ENCODE assay signal across 27 cellular contexts in the genomic region with DNA sequence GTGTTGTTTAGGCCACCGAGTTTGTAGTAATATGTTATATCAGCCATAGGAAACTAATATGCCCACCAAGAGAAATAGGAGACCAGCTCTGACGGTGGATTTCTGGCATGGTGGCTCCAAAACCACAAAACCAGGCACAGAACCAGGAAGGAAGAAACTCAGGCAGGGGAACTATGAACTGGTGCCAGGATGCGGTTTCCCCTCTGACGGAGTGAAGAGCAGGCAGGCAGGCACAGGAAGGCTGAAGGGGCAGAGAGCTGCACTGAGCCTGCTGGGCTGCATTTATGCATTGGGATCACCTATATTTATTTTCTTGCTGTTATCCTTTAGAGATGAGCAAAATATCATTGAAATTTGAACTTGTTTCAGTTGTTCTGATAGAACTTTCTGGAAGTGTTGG.
A peak's percentile ranks its signal among the peaks of the same experiment; 100 is the strongest.
DNase-seq lines count a peak whose midpoint lies in the region; ATAC-seq lines count a peak whose summit lies in the region.
"Had no signal": no experiment of that assay in that cellular context is flagged by ENCODE, and none has a peak within 500 bp of the region (broad histone marks: within the 10 kb centered on the region; RNA-seq: fewer than 3 reads in every experiment).

No MANE protein-coding gene starts in this region.

- no peaks in the 10 kb centered on the region for H3K9me3 ChIP-seq in T-helper 17 cell (ENCODE audit: control insufficient read depth, low read length, poor library complexity, severe bottlenecking)
- H3K9me3 ChIP-seq: right atrium auricular region, spleen, stomach, tibial artery had no signal

- H3K4me1 Mint-ChIP-seq in activated naive CD8-positive, alpha-beta T cell treated with anti-CD3 and anti-CD28 coated beads, Interleukin-2, amount 10 ng/mL, durations not matched to agents 7 days and 5 days: peaks cover 18% of the 10 kb centered on the region
- peaks cover 16% of the 10 kb centered on the region for H3K4me1 Mint-ChIP-seq in activated naive CD8-positive, alpha-beta T cell treated with anti-CD3 and anti-CD28 coated beads for 36 hours
- H3K4me1 Mint-ChIP-seq in T-helper 17 cell: peaks cover 17% of the 10 kb centered on the region
- H3K4me1 Mint-ChIP-seq: nephron had no signal

- peak; percentile 65 for ATAC-seq in activated naive CD8-positive, alpha-beta T cell treated with anti-CD3 and anti-CD28 coated beads, Interleukin-2, amount 10 ng/mL, durations not matched to agents 7 days and 5 days (ENCODE audit: low read depth)
- ATAC-seq in T-helper 17 cell (peak; percentile 46), HG03521 (IDR thresholded peaks at IDR 0.05; ENCODE audit: unreplicated experiment) (no peak), GM21737 (IDR thresholded peaks at IDR 0.05; ENCODE audit: unreplicated experiment) (no peak)
- ATAC-seq: WTC11 had no signal

- DNase-seq in activated naive CD8-positive, alpha-beta T cell treated with anti-CD3 and anti-CD28 coated beads, Interleukin-2, amount 10 ng/mL, durations not matched to agents 7 days and 5 days: no peak
- DNase-seq in activated naive CD8-positive, alpha-beta T cell treated with anti-CD3 and anti-CD28 coated beads for 36 hours: no peak
- DNase-seq in H4 (ENCODE audit: low spot score) (peak; percentile 41), T-helper 17 cell (no peak), kidney tubule cell (ENCODE audit: low spot score) (peak; percentile 30), NCI-H1417 treated with DMSO at 0.1 percent for 48 hours (lab: John Stamatoyannopoulos, UW) (no peak)
- DNase-seq: ACHN; activated naive CD4-positive, alpha-beta T cell treated with Interleukin-2 at 50 U/mL for 16 hours; activated T-cell treated with anti-CD3 and anti-CD28 coated beads, Interleukin-2, amount 50 U/mL, for 1 hour; aorta; caudate nucleus; dermis blood vessel endothelial cell; HFFc6; midbrain; NCI-H1048; NCI-H187; NCI-H526; RPMI8226; spleen; stimulated activated CD4-positive, alpha-beta T cell treated with anti-CD3 and anti-CD28 coated beads, Interleukin-4, amount 100 ng/mL, for 24 hours; stomach; tibial artery had no signal

- no peaks in the 10 kb centered on the region for H3K36me3 Mint-ChIP-seq in activated naive CD8-positive, alpha-beta T cell treated with anti-CD3 and anti-CD28 coated beads, Interleukin-2, amount 10 ng/mL, durations not matched to agents 7 days and 5 days
- H3K36me3 Mint-ChIP-seq in activated naive CD8-positive, alpha-beta T cell treated with anti-CD3 and anti-CD28 coated beads for 36 hours: no peaks in the 10 kb centered on the region
- H3K36me3 Mint-ChIP-seq in T-helper 17 cell (ENCODE audit: low read depth): no peaks in the 10 kb centered on the region
- H3K36me3 Mint-ChIP-seq: WTC11 had no signal

- POLR2A ChIA-PET in activated naive CD8-positive, alpha-beta T cell treated with anti-CD3 and anti-CD28 coated beads, Interleukin-2, amount 10 ng/mL, durations not matched to agents 7 days and 5 days (lab: Charles Lee): interaction anchor here (0.6 kb wide), 1 partner anchor 22 kb away, joined by 3 read pairs; no protein-coding TSS in a partner anchor

- no peak overlapping the region for H3K27ac Mint-ChIP-seq in activated naive CD8-positive, alpha-beta T cell treated with anti-CD3 and anti-CD28 coated beads, Interleukin-2, amount 10 ng/mL, durations not matched to agents 7 days and 5 days
- H3K27ac Mint-ChIP-seq in activated naive CD8-positive, alpha-beta T cell treated with anti-CD3 and anti-CD28 coated beads for 36 hours: no peak overlapping the region
- H3K27ac Mint-ChIP-seq in T-helper 17 cell: no peak overlapping the region
- H3K27ac Mint-ChIP-seq: HFFc6, nephron, WTC11 had no signal

- no peaks in the 10 kb centered on the region for H3K9me3 Mint-ChIP-seq in activated naive CD8-positive, alpha-beta T cell treated with anti-CD3 and anti-CD28 coated beads, Interleukin-2, amount 10 ng/mL, durations not matched to agents 7 days and 5 days
- no peaks in the 10 kb centered on the region for H3K9me3 Mint-ChIP-seq in activated naive CD8-positive, alpha-beta T cell treated with anti-CD3 and anti-CD28 coated beads for 36 hours
- H3K9me3 Mint-ChIP-seq: nephron, WTC11 had no signal

- peaks cover 23% of the 10 kb centered on the region for H3K27me3 Mint-ChIP-seq in activated naive CD8-positive, alpha-beta T cell treated with anti-CD3 and anti-CD28 coated beads, Interleukin-2, amount 10 ng/mL, durations not matched to agents 7 days and 5 days
- H3K27me3 Mint-ChIP-seq in activated naive CD8-positive, alpha-beta T cell treated with anti-CD3 and anti-CD28 coated beads for 36 hours: peaks cover 7% of the 10 kb centered on the region
- peaks cover 48% of the 10 kb centered on the region for H3K27me3 Mint-ChIP-seq in T-helper 17 cell

- H3K4me3 Mint-ChIP-seq in activated naive CD8-positive, alpha-beta T cell treated with anti-CD3 and anti-CD28 coated beads, Interleukin-2, amount 10 ng/mL, durations not matched to agents 7 days and 5 days: peak overlapping the region; percentile 17
- no peak overlapping the region for H3K4me3 Mint-ChIP-seq in activated naive CD8-positive, alpha-beta T cell treated with anti-CD3 and anti-CD28 coated beads for 36 hours
- H3K4me3 Mint-ChIP-seq in T-helper 17 cell: no peak overlapping the region
- H3K4me3 Mint-ChIP-seq: HFFc6, nephron, WTC11 had no signal

Comparison
In these comparisons a context has a peak if more than half of its experiments do, and no peak if none do; other contexts are left out.
1. ATAC-seq: peak in activated naive CD8-positive, alpha-beta T cell treated with anti-CD3 and anti-CD28 coated beads, Interleukin-2, amount 10 ng/mL, durations not matched to agents 7 days and 5 days (single experiment) and T-helper 17 cell (single experiment); none in HG03521 (single experiment) and GM21737 (single experiment).
2. DNase-seq: peak in H4 (single experiment) and kidney tubule cell (single experiment); none in activated naive CD8-positive, alpha-beta T cell treated with anti-CD3 and anti-CD28 coated beads, Interleukin-2, amount 10 ng/mL, durations not matched to agents 7 days and 5 days (single experiment), activated naive CD8-positive, alpha-beta T cell treated with anti-CD3 and anti-CD28 coated beads for 36 hours (single experiment), T-helper 17 cell (0 of 3) and NCI-H1417 treated with DMSO at 0.1 percent for 48 hours (single experiment).